6 cellular contexts compared by ENCODE assay signal in the genomic region with DNA sequence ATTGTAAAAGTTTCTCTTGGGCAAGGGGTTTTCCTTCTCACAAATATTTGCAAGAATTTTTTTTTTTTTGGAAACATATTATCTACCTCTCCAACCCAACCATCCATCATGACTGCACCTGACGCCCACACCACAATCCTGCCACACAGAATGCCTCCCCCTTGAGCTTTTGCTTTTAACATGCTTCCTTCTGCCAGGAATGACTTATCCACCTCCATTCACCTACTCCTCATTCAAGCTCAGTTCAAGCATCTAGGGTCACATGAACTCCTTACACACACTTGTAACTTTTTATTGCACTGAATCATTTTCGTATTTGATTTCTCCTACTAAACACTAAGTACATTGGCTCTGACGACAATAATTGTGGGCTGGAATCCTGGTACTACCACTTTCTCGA.
"Had no signal": no experiment of that assay in that cellular context is flagged by ENCODE, and none has a peak within 500 bp of the region (broad histone marks: within the 10 kb centered on the region; RNA-seq: fewer than 3 reads in every experiment).

No MANE protein-coding gene starts in this region.

- H2AFZ ChIP-seq: GM23338 had no signal

- H3K4me3 ChIP-seq: GM23338, K562 had no signal

- DNase-seq: H9, HCEC 1CT had no signal

- H3K27ac ChIP-seq: HL-60 had no signal

- H3K4me2 ChIP-seq: GM23338 had no signal

- ATAC-seq: GM23338, HepG2, K562 had no signal
